Comparison of ENCODE assay signal across 1 cellular context in genomic region chr2:17455343-17455742, GRCh38.
TF ChIP-seq lines count a peak whose summit lies in the region.

No MANE protein-coding gene starts in this region.

TF ChIP-seq in GM12878, 131 proteins besides CTCF, POLR2A, EP300 and RAD21 (continued from another document):
- TF ChIP-seq, protein P1, sequence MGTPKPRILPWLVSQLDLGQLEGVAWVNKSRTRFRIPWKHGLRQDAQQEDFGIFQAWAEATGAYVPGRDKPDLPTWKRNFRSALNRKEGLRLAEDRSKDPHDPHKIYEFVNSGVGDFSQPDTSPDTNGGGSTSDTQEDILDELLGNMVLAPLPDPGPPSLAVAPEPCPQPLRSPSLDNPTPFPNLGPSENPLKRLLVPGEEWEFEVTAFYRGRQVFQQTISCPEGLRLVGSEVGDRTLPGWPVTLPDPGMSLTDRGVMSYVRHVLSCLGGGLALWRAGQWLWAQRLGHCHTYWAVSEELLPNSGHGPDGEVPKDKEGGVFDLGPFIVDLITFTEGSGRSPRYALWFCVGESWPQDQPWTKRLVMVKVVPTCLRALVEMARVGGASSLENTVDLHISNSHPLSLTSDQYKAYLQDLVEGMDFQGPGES (IDR thresholded peaks at IDR 0.05), result no peak
- TF ChIP-seq MEF2B (IDR thresholded peaks at IDR 0.05; ENCODE audit: partially characterized antibody, poor library complexity, severe bottlenecking), result no peak
- TF ChIP-seq GATAD2B (conservative IDR thresholded peaks at IDR 0.05; ENCODE audit: low read depth), result no peak
- TF ChIP-seq TCF3 (IDR thresholded peaks at IDR 0.05; ENCODE audit: borderline replicate concordance, insufficient read depth, low read depth, low read length), result no peak
- TF ChIP-seq FOS (IDR thresholded peaks at IDR 0.05; ENCODE audit: borderline replicate concordance, extremely low read depth, insufficient read length), result no peak
- TF ChIP-seq MYC (IDR thresholded peaks at IDR 0.05; ENCODE audit: insufficient read depth, insufficient read length, insufficient replicate concordance, low read length, severe bottlenecking), result no peak
- TF ChIP-seq EZH2 (IDR thresholded peaks at IDR 0.05; ENCODE audit: borderline replicate concordance, control insufficient read depth, low read depth, low read length), result no peak
- TF ChIP-seq, protein P2, sequence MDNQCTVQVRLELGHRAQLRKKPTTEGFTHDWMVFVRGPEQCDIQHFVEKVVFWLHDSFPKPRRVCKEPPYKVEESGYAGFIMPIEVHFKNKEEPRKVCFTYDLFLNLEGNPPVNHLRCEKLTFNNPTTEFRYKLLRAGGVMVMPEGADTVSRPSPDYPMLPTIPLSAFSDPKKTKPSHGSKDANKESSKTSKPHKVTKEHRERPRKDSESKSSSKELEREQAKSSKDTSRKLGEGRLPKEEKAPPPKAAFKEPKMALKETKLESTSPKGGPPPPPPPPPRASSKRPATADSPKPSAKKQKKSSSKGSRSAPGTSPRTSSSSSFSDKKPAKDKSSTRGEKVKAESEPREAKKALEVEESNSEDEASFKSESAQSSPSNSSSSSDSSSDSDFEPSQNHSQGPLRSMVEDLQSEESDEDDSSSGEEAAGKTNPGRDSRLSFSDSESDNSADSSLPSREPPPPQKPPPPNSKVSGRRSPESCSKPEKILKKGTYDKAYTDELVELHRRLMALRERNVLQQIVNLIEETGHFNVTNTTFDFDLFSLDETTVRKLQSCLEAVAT (IDR thresholded peaks at IDR 0.05), result no peak
- no peak for TF ChIP-seq ZSCAN29 (IDR thresholded peaks at IDR 0.05)
